ENCODE assay signal across 27 cellular contexts in the genomic region with DNA sequence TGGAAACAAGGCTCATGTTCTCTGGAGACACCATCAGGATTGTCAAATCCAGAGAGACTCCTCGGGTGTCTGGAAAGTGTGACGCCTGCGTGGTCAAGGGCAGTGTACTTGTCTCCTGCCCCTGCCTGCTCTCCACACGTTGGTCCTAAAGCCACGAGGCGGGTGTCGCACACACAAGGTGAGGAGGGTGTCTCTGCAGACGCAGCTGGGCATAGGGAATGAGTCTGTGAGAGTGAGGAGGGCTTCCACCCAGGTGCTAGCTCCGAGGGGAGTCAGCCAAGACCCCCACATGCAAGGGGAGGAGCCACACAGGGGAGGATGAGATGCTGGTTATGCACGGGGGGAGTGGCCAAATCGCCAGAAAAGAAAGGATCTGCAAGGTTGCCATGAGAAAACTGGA. TPM values are rescaled to one million over a fixed set of nuclear protein-coding genes. Genes with fewer than 3 reads are reported as not detected.
"Had no signal": no experiment of that assay in that cellular context is flagged by ENCODE, and none has a peak within 500 bp of the region (broad histone marks: within the 10 kb centered on the region; RNA-seq: fewer than 3 reads in every experiment).

No MANE protein-coding gene starts in this region.

- H3K79me2 ChIP-seq: hepatocyte had no signal

- H3K27me3 Mint-ChIP-seq: activated CD4-positive, alpha-beta T cell treated with anti-CD3 and anti-CD28 coated beads for 36 hours; activated naive CD8-positive, alpha-beta T cell treated with anti-CD3 and anti-CD28 coated beads, Interleukin-2, amount 50 U/mL, for 24 hours; naive thymus-derived CD4-positive, alpha-beta T cell; stimulated activated naive CD8-positive, alpha-beta T cell treated with anti-CD3 and anti-CD28 coated beads, Interleukin-15, amount 100 ng/mL, for 72 hours; T-cell had no signal

- H3K27me3 ChIP-seq: gastrocnemius medialis, hepatocyte, right lobe of liver, suprapubic skin, tibial artery had no signal

- H3K4me3 Mint-ChIP-seq: activated CD4-positive, alpha-beta T cell treated with anti-CD3 and anti-CD28 coated beads for 36 hours; activated naive CD8-positive, alpha-beta T cell treated with anti-CD3 and anti-CD28 coated beads, Interleukin-2, amount 50 U/mL, for 24 hours; mesothelial cell of epicardium; naive thymus-derived CD4-positive, alpha-beta T cell; neural crest cell; stimulated activated naive CD8-positive, alpha-beta T cell treated with anti-CD3 and anti-CD28 coated beads, Interleukin-15, amount 100 ng/mL, for 72 hours; T-cell; T-helper 2 cell treated with Interferon-gamma antibody and Interleukin-4, amounts not matched to agents 5 μg/mL and 100 μg/mL, for 36 hours had no signal

- H3K4me3 ChIP-seq: gastrocnemius medialis, hepatocyte, right lobe of liver, skin epidermis, suprapubic skin, tibial artery had no signal

- H3K27ac ChIP-seq: gastrocnemius medialis, hepatocyte, right lobe of liver, skin epidermis, suprapubic skin, tibial artery had no signal

- H3K9me3 Mint-ChIP-seq: activated naive CD8-positive, alpha-beta T cell treated with anti-CD3 and anti-CD28 coated beads, Interleukin-2, amount 50 U/mL, for 24 hours; mesothelial cell of epicardium; naive thymus-derived CD4-positive, alpha-beta T cell; neural crest cell; stimulated activated naive CD8-positive, alpha-beta T cell treated with anti-CD3 and anti-CD28 coated beads, Interleukin-15, amount 100 ng/mL, for 72 hours; T-cell; T-helper 2 cell treated with Interferon-gamma antibody and Interleukin-4, amounts not matched to agents 5 μg/mL and 100 μg/mL, for 36 hours had no signal

- H3K9me3 ChIP-seq: gastrocnemius medialis, right lobe of liver, suprapubic skin, tibial artery had no signal

- H3K4me1 ChIP-seq: gastrocnemius medialis, right lobe of liver, tibial artery had no signal

- H2AFZ ChIP-seq: hepatocyte had no signal

- H3K27ac Mint-ChIP-seq: activated CD4-positive, alpha-beta T cell treated with anti-CD3 and anti-CD28 coated beads for 36 hours; activated naive CD8-positive, alpha-beta T cell treated with anti-CD3 and anti-CD28 coated beads, Interleukin-2, amount 50 U/mL, for 24 hours; mesothelial cell of epicardium; T-cell; T-helper 2 cell treated with Interferon-gamma antibody and Interleukin-4, amounts not matched to agents 5 μg/mL and 100 μg/mL, for 36 hours had no signal

- H3K4me2 ChIP-seq: hepatocyte had no signal

- H3K4me1 Mint-ChIP-seq: activated naive CD8-positive, alpha-beta T cell treated with anti-CD3 and anti-CD28 coated beads, Interleukin-2, amount 50 U/mL, for 24 hours; stimulated activated naive CD8-positive, alpha-beta T cell treated with anti-CD3 and anti-CD28 coated beads, Interleukin-15, amount 100 ng/mL, for 72 hours had no signal

- DNase-seq: activated CD4-positive, alpha-beta T cell treated with anti-CD3 and anti-CD28 coated beads for 36 hours; activated CD4-positive, CD25-positive, alpha-beta regulatory T cell; activated effector memory CD4-positive, alpha-beta T cell treated with Interleukin-2 at 50 U/mL for 16 hours; activated naive CD4-positive, alpha-beta T cell treated with Interleukin-2 at 50 U/mL for 16 hours; activated naive CD8-positive, alpha-beta T cell treated with anti-CD3 and anti-CD28 coated beads, Interleukin-2, amount 50 U/mL, for 24 hours; amygdala; central memory CD4-positive, alpha-beta T cell; dermis blood vessel endothelial cell; effector CD8-positive, alpha-beta T cell; gastrocnemius medialis; glutamatergic neuron; islet precursor cell; mammary epithelial cell; naive thymus-derived CD4-positive, alpha-beta T cell; right lobe of liver; stimulated activated CD4-positive, alpha-beta T cell treated with anti-CD3 and anti-CD28 coated beads, Interleukin-12 subunit alpha, Interleukin-12 subunit beta, amount 100 ng/mL, for 4 hours; stimulated activated CD4-positive, alpha-beta T cell treated with anti-CD3 and anti-CD28 coated beads, Interleukin-4, amount 100 ng/mL, for 1 hour; stimulated activated naive CD8-positive, alpha-beta T cell treated with anti-CD3 and anti-CD28 coated beads, Interleukin-15, amount 100 ng/mL, for 72 hours; T-cell; tibial artery had no signal

- ATAC-seq: activated CD4-positive, alpha-beta T cell treated with anti-CD3 and anti-CD28 coated beads for 36 hours; activated naive CD8-positive, alpha-beta T cell treated with anti-CD3 and anti-CD28 coated beads, Interleukin-2, amount 50 U/mL, for 24 hours; gastrocnemius medialis; naive thymus-derived CD4-positive, alpha-beta T cell; right lobe of liver; stimulated activated naive CD8-positive, alpha-beta T cell treated with anti-CD3 and anti-CD28 coated beads, Interleukin-15, amount 100 ng/mL, for 72 hours; T-cell had no signal

RNA-seq across cellular contexts. Expression of gene OCA2, which starts 27.9 kb away (rescaled TPM):
- total RNA-seq: activated CD4-positive, alpha-beta T cell treated with anti-CD3 and anti-CD28 coated beads for 36 hours; dermis blood vessel endothelial cell; epithelial cell of proximal tubule; naive thymus-derived CD4-positive, alpha-beta T cell had no signal
- polyA plus RNA-seq: mammary epithelial cell; naive thymus-derived CD4-positive, alpha-beta T cell had no signal
